In genomic region chr16:81096715-81097208, GRCh38 we compare ENCODE assay signal across 8 cellular contexts. TPM values are rescaled to one million over a fixed set of nuclear protein-coding genes. Genes with fewer than 3 reads are reported as not detected.
A peak's percentile ranks its signal among the peaks of the same experiment; 100 is the strongest.
DNase-seq lines count a peak whose midpoint lies in the region; ATAC-seq and TF ChIP-seq lines count a peak whose summit lies in the region.

No MANE protein-coding gene starts in this region.

- no peak for TF ChIP-seq EP300 in esophagus muscularis mucosa (IDR thresholded peaks at IDR 0.05)
- no peak for TF ChIP-seq EP300 in sigmoid colon (IDR thresholded peaks at IDR 0.05)

- ATAC-seq in GM18870 (IDR thresholded peaks at IDR 0.05; ENCODE audit: unreplicated experiment) (peak; percentile 1), GM21717 (IDR thresholded peaks at IDR 0.05; ENCODE audit: unreplicated experiment) (no peak)

- DNase-seq in SJCRH30, result no peak
- no peak for DNase-seq in esophagus muscularis mucosa (ENCODE audit: extremely low spot score)
- no peak for DNase-seq in sigmoid colon
- no peak for DNase-seq in GM20000 (ENCODE audit: low spot score)
- DNase-seq in GOT3 (lab: John Stamatoyannopoulos, UW), result no peak
- DNase-seq in cerebellar nuclear complex (lab: John Stamatoyannopoulos, UW), result no peak

- no peak for TF ChIP-seq CTCF in esophagus muscularis mucosa (IDR thresholded peaks at IDR 0.05)
- TF ChIP-seq CTCF in sigmoid colon (IDR thresholded peaks at IDR 0.05), result no peak
- no peak for TF ChIP-seq CTCF in GM20000 (IDR thresholded peaks at IDR 0.05; ENCODE audit: extremely low read depth, missing control alignments)

- no peak overlapping the region for H3K27ac ChIP-seq in SJCRH30
- peak overlapping the region; percentile 61 to 92 (median 68) for H3K27ac ChIP-seq in esophagus muscularis mucosa (replicated peaks in 1 of 4)
- H3K27ac ChIP-seq in sigmoid colon, result peak overlapping the region; percentile 42 to 85 (median 72)

- TF ChIP-seq POLR2A in esophagus muscularis mucosa (IDR thresholded peaks at IDR 0.05; ENCODE audit: low read depth), result no peak
- TF ChIP-seq POLR2A in sigmoid colon (IDR thresholded peaks at IDR 0.05), result no peak

- H3K4me3 ChIP-seq in SJCRH30 (peak overlapping the region; percentile 33), esophagus muscularis mucosa (peak overlapping the region; percentile 75 to 94 (median 86)), sigmoid colon (peak overlapping the region in 3 of 4 donors; percentile 75 to 90 (median 83))

- H3K27me3 ChIP-seq in SJCRH30 (no peaks in the 10 kb centered on the region), esophagus muscularis mucosa (peaks cover 0 to 4% (median 0%) of the 10 kb centered on the region in 4 donors), sigmoid colon (no peaks in the 10 kb centered on the region)

- H3K4me1 ChIP-seq in SJCRH30, result peaks cover 4% of the 10 kb centered on the region; the same call in 1 of the 2 replicates
- H3K4me1 ChIP-seq in esophagus muscularis mucosa, result peaks cover 5 to 19% (median 11%) of the 10 kb centered on the region in 4 donors
- H3K4me1 ChIP-seq in sigmoid colon, result peaks cover 0 to 12% (median 2%) of the 10 kb centered on the region in 4 donors

- 56% methylated on average over 8 of the region's 8 CpGs for WGBS in esophagus muscularis mucosa
- WGBS in sigmoid colon, 2 donors, result 21 to 47% methylated on average over 8 of the region's 8 CpGs

- H3K36me3 ChIP-seq in SJCRH30 (no peaks in the 10 kb centered on the region), esophagus muscularis mucosa (no peaks in the 10 kb centered on the region), sigmoid colon (no peaks in the 10 kb centered on the region)

- intact Hi-C loops in esophagus muscularis mucosa (cut with DNase I) (loop anchor here (5.0 kb wide), 1 partner anchor 59 kb away; the partner anchor contains the start of gene ATMIN), sigmoid colon (cut with DNase I) (loop anchor here (1.0 to 5.0 kb wide), 3 partner anchors 19 to 89 kb away; partner anchors contain the start of genes ATMIN, C16orf46, CENPN and CMC2)

- H3K9me3 ChIP-seq in SJCRH30 (replicated peaks) (no peaks in the 10 kb centered on the region), esophagus muscularis mucosa (no peaks in the 10 kb centered on the region), sigmoid colon (no peaks in the 10 kb centered on the region)

RNA-seq across cellular contexts. Expression of gene GCSH, which starts 0.6 kb away (rescaled TPM):
- total RNA-seq in SJCRH30 (2014; rRNA removed; shearing (Covaris generic)), result 54.7 and 56.2 TPM in 2 replicates
- total RNA-seq in esophagus muscularis mucosa, result 10 to 100 TPM; 12.6 to 20.8 (median 16.6) TPM
- 10 to 100 TPM; 18.3 to 27.8 (median 23.6) TPM for total RNA-seq in sigmoid colon
- polyA plus RNA-seq in sigmoid colon, result 10 to 100 TPM; 16.8 to 19.0 (median 18.3) TPM

RNA-seq across cellular contexts. Expression of gene C16orf46, which starts 19.7 kb away (rescaled TPM):
- 0.23 and 0.32 TPM in 2 replicates for total RNA-seq in SJCRH30 (2014; rRNA removed; shearing (Covaris generic))
- 1 to 10 TPM in 2 of 4 donors, not detected in 2; 1.6 to 2.7 TPM for total RNA-seq in esophagus muscularis mucosa
- 1 to 10 TPM in 1 of 4 donors, under 1 TPM in 1, not detected in 2; 0.27 to 1.1 TPM for total RNA-seq in sigmoid colon
- 1 to 10 TPM in 1 of 3 donors, not detected in 2; 1.1 TPM for polyA plus RNA-seq in sigmoid colon

Comparison
In these comparisons a context has a peak if more than half of its experiments do, and no peak if none do; other contexts are left out.
1. H3K4me3 ChIP-seq: peak in every context shown above with its lines; median percentile 86 in esophagus muscularis mucosa; 83 in sigmoid colon; 33 in SJCRH30.